In the genomic region with DNA sequence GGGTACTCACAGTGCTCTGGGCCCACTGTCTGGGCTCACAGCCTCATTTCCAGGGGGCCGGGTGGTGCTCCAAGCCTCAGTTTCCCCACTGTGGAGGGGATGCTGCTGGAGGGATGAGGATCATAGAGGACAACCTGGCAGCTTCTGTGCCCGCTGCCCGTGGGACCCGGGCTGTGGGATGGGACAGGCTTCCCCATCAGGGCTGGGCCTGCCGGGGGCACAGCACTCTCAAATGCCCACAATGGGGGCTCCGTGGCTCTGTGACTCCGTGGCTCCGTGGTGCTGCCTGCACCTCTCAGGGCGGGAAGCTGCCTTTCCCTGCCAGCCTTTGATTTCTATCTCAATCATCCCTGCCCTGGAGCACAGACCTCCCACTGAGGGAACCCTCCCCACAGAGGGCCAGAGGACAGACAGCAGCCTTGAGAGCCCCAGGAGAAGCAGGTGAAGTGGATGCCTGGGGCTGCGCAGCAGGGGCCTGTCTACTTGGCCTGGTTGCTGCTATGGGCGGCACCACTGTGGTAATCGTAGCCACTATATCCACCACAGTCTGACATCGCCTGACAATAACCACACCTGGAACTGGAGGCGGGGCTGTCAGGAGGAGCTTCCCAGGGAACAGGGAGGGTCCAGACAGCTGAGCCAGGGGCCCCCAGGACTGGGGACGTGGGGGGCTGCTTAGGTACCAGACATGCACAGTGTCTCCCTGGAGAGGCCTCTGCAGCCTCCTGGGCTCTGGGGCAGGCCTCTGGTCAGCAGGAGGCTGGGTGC, we compare ENCODE assay signal across 20 cellular contexts.
DNase-seq lines count a peak whose midpoint lies in the region; ATAC-seq and TF ChIP-seq lines count a peak whose summit lies in the region.
"Had no signal": no experiment of that assay in that cellular context is flagged by ENCODE, and none has a peak within 500 bp of the region (broad histone marks: within the 10 kb centered on the region; RNA-seq: fewer than 3 reads in every experiment).

No MANE protein-coding gene starts in this region.

- H3K9me3 ChIP-seq in osteoblast (ENCODE audit: low read depth, low read length) = no peaks in the 10 kb centered on the region
- H3K9me3 ChIP-seq: BLaER1 had no signal

- no peak overlapping the region for H2AFZ ChIP-seq in osteoblast (ENCODE audit: low read length)

- no peaks in the 10 kb centered on the region for H3K27me3 ChIP-seq in osteoblast (ENCODE audit: insufficient read depth, low read length)
- H3K27me3 ChIP-seq: BLaER1 had no signal

- H3K36me3 ChIP-seq in osteoblast (ENCODE audit: insufficient read depth, low read length) = no peaks in the 10 kb centered on the region
- H3K36me3 ChIP-seq: BLaER1 had no signal

- ATAC-seq in GM18520 (IDR thresholded peaks at IDR 0.05; ENCODE audit: unreplicated experiment) = no peak
- ATAC-seq: T-helper 17 cell had no signal

- no peak overlapping the region for H3K4me3 ChIP-seq in osteoblast (ENCODE audit: insufficient read depth, low read length)
- H3K4me3 ChIP-seq: BLaER1, SK-N-MC had no signal

- TF ChIP-seq EP300 in Ishikawa (IDR thresholded peaks at IDR 0.05; ENCODE audit: borderline replicate concordance) = peak; percentile 95

- peak; percentile 5; the same call in 1 of the 2 replicates for TF ChIP-seq RAD21 in Ishikawa (IDR thresholded peaks at IDR 0.05; ENCODE audit: low read depth)

- H3K4me1 ChIP-seq in osteoblast (ENCODE audit: insufficient read depth, low read length) = no peaks in the 10 kb centered on the region
- H3K4me1 ChIP-seq: BLaER1 had no signal

- no peaks in the 10 kb centered on the region for H3K79me2 ChIP-seq in osteoblast (ENCODE audit: insufficient read depth, low read length)

- TF ChIP-seq CTCF in osteoblast (IDR thresholded peaks at IDR 0.05; ENCODE audit: extremely low read depth, low read depth, low read length) = no peak

- no peak overlapping the region for H3K4me2 ChIP-seq in osteoblast (ENCODE audit: insufficient read depth, low read length)
- H3K4me2 ChIP-seq: BLaER1 had no signal

- H3K27ac ChIP-seq in osteoblast (ENCODE audit: low read depth, low read length) = no peak overlapping the region
- H3K27ac ChIP-seq: BLaER1, SK-N-MC had no signal

- DNase-seq in COR-L47 (lab: John Stamatoyannopoulos, UW) = peak; percentile 80
- peak; percentile 86 for DNase-seq in NCI-H2107 treated with DMSO at 0.1 percent for 48 hours (lab: John Stamatoyannopoulos, UW; ENCODE audit: unreplicated experiment)
- DNase-seq in osteoblast (ENCODE audit: insufficient read length, low spot score, missing footprints) = peak; percentile 55
- no peak for DNase-seq in NCI-H2227 (lab: John Stamatoyannopoulos, UW; ENCODE audit: unreplicated experiment)
- DNase-seq in GF-D8 (lab: John Stamatoyannopoulos, UW) = no peak
- DNase-seq: CD4-positive, alpha-beta T cell; EL; H9; IMR-90; MV-4-11; NCI-H1105 treated with DMSO at 0.1 percent for 48 hours; NCI-H1930; NCI-H526; SHP77; SW 1271; T-helper 17 cell had no signal

- no peaks in the 10 kb centered on the region for H4K20me1 ChIP-seq in osteoblast (ENCODE audit: insufficient read depth, low read length)
- H4K20me1 ChIP-seq: BLaER1 had no signal

TF ChIP-seq in Ishikawa, 13 proteins besides CTCF, POLR2A, EP300 and RAD21:
- TF ChIP-seq YY1 (IDR thresholded peaks at IDR 0.05; ENCODE audit: low read depth) (no peak), CEBPB (IDR thresholded peaks at IDR 0.05) (peak; percentile 46; the same call in 1 of the 2 replicates), CREB1 (IDR thresholded peaks at IDR 0.05; ENCODE audit: low read depth) (no peak), TAF1 (IDR thresholded peaks at IDR 0.05; ENCODE audit: low read depth) (no peak), NFIC (IDR thresholded peaks at IDR 0.05) (peak; percentile 95), TCF12 (IDR thresholded peaks at IDR 0.05; ENCODE audit: low read depth) (peak; percentile 98), TEAD4 (IDR thresholded peaks at IDR 0.05) (peak; percentile 46), ZBTB7A (IDR thresholded peaks at IDR 0.05; ENCODE audit: low read depth) (0 out of 2 replicates have a peak, but pooled peaks have one; percentile 10), FOXM1 (IDR thresholded peaks at IDR 0.05; ENCODE audit: borderline replicate concordance, low read depth) (peak; percentile 77)
- TF ChIP-seq, protein P1, sequence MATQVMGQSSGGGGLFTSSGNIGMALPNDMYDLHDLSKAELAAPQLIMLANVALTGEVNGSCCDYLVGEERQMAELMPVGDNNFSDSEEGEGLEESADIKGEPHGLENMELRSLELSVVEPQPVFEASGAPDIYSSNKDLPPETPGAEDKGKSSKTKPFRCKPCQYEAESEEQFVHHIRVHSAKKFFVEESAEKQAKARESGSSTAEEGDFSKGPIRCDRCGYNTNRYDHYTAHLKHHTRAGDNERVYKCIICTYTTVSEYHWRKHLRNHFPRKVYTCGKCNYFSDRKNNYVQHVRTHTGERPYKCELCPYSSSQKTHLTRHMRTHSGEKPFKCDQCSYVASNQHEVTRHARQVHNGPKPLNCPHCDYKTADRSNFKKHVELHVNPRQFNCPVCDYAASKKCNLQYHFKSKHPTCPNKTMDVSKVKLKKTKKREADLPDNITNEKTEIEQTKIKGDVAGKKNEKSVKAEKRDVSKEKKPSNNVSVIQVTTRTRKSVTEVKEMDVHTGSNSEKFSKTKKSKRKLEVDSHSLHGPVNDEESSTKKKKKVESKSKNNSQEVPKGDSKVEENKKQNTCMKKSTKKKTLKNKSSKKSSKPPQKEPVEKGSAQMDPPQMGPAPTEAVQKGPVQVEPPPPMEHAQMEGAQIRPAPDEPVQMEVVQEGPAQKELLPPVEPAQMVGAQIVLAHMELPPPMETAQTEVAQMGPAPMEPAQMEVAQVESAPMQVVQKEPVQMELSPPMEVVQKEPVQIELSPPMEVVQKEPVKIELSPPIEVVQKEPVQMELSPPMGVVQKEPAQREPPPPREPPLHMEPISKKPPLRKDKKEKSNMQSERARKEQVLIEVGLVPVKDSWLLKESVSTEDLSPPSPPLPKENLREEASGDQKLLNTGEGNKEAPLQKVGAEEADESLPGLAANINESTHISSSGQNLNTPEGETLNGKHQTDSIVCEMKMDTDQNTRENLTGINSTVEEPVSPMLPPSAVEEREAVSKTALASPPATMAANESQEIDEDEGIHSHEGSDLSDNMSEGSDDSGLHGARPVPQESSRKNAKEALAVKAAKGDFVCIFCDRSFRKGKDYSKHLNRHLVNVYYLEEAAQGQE (IDR thresholded peaks at IDR 0.05; ENCODE audit: low read depth) = no peak
- TF ChIP-seq, protein P2, sequence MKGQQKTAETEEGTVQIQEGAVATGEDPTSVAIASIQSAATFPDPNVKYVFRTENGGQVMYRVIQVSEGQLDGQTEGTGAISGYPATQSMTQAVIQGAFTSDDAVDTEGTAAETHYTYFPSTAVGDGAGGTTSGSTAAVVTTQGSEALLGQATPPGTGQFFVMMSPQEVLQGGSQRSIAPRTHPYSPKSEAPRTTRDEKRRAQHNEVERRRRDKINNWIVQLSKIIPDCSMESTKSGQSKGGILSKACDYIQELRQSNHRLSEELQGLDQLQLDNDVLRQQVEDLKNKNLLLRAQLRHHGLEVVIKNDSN (IDR thresholded peaks at IDR 0.05) = no peak
- TF ChIP-seq, protein P3, sequence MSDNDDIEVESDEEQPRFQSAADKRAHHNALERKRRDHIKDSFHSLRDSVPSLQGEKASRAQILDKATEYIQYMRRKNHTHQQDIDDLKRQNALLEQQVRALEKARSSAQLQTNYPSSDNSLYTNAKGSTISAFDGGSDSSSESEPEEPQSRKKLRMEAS (IDR thresholded peaks at IDR 0.05) = no peak

Comparison
In these comparisons a context has a peak if more than half of its experiments do, and no peak if none do; other contexts are left out.
1. DNase-seq: peak in COR-L47 (single experiment), NCI-H2107 treated with DMSO at 0.1 percent for 48 hours (single experiment) and osteoblast (single experiment); none in NCI-H2227 (single experiment) and GF-D8 (single experiment).